In the genomic region with DNA sequence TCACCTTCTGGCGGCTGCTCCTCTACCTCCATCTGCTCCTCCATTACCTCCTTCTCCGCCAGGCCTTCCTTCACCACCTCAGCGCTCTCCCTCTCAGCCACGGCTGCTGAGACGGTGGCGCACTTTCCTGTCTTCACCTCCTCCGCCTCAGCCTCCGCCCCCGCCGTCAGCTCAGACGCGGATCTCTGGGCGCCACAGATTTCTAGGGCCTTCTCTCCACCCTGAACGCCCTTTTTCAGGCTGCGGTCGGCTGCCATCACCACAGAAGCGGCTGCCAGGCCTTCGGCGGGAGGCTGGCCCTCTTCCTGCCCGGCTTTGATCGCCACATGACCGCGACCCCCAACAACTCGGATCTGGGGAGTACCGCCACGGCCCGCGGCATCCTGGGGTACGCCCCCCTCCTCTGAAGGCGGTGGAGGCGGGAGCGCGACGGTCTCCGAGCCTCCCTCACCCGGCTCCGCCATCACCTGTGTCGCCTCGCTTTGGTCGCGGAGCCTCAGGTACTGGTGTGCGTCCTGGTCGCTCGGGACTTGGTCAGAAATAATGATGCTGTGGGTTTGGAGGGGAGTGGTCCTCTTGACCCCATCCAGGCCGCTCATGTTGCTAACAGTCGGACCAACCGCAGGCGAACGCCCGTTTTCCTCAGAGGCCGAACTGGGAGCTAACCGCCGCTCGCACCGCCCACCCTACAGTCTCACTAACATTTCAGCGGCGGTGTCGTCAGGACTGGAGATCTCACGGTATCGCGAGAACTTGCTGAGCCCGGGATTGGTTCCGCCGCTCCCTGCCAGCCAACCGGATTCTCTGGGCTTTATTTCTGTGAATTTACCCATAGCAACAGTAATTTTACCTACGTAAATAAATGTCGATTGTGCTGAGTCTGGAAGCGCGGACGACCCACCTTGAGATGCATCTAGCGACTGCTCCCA, we compare ENCODE assay signal across 8 cellular contexts. TPM values are rescaled to one million over a fixed set of nuclear protein-coding genes. Genes with fewer than 3 reads are reported as not detected.
DNase-seq lines count a peak whose midpoint lies in the region; ATAC-seq, FAIRE-seq and TF ChIP-seq lines count a peak whose summit lies in the region.

A gene (minus strand): TSS at position 699 of the 929 bp plus-strand sequence. CDS start 100 bp downstream, at position 599.

- ATAC-seq in HG03457 (IDR thresholded peaks at IDR 0.05; ENCODE audit: unreplicated experiment): peak; percentile 94

- H3K27ac ChIP-seq in cingulate gyrus (ENCODE audit: low read depth, low read length): peak within 1 kb of the TSS; percentile 98

- no peaks in the 10 kb centered on the region for H3K9me3 ChIP-seq in BE2C

- peak; percentile 81 for FAIRE-seq in GM19239 (lab: Jason Lieb, UNC)

- TF ChIP-seq CTCF in BE2C (IDR thresholded peaks at IDR 0.05; ENCODE audit: low read depth, low read length): no peak

- peak; percentile 95 for DNase-seq in BE2C
- DNase-seq in GM19239 (ENCODE audit: insufficient read length, low spot score): peak; percentile 49
- peak; percentile 90 for DNase-seq in NCI-H524 treated with DMSO at 0.1 percent for 48 hours (lab: John Stamatoyannopoulos, UW)
- peak; percentile 94 for DNase-seq in activated CD4-positive, alpha-beta T cell treated with anti-CD3 and anti-CD28 coated beads for 4 hours
- peak; percentile 95 for DNase-seq in kidney glomerular epithelial cell (lab: John Stamatoyannopoulos, UW)
- DNase-seq in stimulated activated CD4-positive, alpha-beta T cell treated with anti-CD3 and anti-CD28 coated beads, Interleukin-1b, Interleukin-23, amount 100 ng/mL, for 1 hour (ENCODE audit: low read depth in 2 of 2): peak; percentile 77 to 85

- no peaks in the 10 kb centered on the region; the same call in 1 of the 2 replicates for H3K4me1 ChIP-seq in BE2C

- H3K27me3 ChIP-seq in BE2C: 0 out of 2 replicates have a peak, but pooled peaks cover 3% of the 10 kb centered on the region

- peak within 1 kb of the TSS; percentile 96 for H3K4me3 ChIP-seq in BE2C (ENCODE audit: low read depth, low read length)

- H3K36me3 ChIP-seq in BE2C: peaks cover 11% of the 10 kb centered on the region

RNA-seq across cellular contexts. Expression of the gene that starts here (rescaled TPM):
- polyA plus RNA-seq in BE2C (2012; ENCODE audit: insufficient read depth, insufficient read length, low read depth): 24.8 TPM

Comparison
In these comparisons a context has a peak if more than half of its experiments do, and no peak if none do; other contexts are left out.
1. Peak in every context shown above with its lines: DNase-seq, ATAC-seq, H3K4me3 ChIP-seq and H3K27ac ChIP-seq.